In the genomic region with DNA sequence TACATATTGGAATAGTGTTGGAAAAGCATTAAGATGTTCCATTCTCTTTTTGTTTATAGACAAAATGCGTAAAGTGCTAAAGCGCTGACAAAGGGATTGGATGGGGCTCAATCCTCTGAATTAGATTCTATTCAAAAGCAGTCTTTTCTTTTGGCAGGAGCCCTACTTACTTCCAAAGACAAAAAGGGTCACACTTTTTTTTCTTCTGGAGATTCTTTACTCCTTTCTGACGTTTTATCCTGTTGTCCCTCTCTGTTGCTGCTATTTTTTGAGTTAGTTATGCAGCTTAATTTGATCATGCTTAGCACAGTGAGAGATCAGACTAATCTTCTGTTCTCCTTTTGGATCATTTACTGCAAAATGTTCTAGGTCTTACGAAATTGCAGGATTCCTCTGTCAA, we compare ENCODE assay signal across 1 cellular context.
TF ChIP-seq lines count a peak whose summit lies in the region.

No MANE protein-coding gene starts in this region.

TF ChIP-seq in H1, 55 proteins besides CTCF, POLR2A, EP300 and RAD21 (continued from another document):
- TF ChIP-seq KDM4A (IDR thresholded peaks at IDR 0.05; ENCODE audit: low read depth, low read length, severe bottlenecking) (no peak), CHD2 (IDR thresholded peaks at IDR 0.05; ENCODE audit: low read length) (no peak), SIN3A (conservative IDR thresholded peaks at IDR 0.05 in 1 of 2, IDR thresholded peaks at IDR 0.05 in 1 of 2; ENCODE audit: low read depth in 1 of 2, low read length in 2 of 2) (no peak), NRF1 (IDR thresholded peaks at IDR 0.05; ENCODE audit: low read depth, low read length) (no peak), EGR1 (IDR thresholded peaks at IDR 0.05; ENCODE audit: borderline replicate concordance, low read depth, low read length) (no peak), CHD1 (IDR thresholded peaks at IDR 0.05; ENCODE audit: low read depth, low read length) (no peak), GABPA (IDR thresholded peaks at IDR 0.05; ENCODE audit: borderline replicate concordance, insufficient read depth, low read length) (no peak)
- TF ChIP-seq, protein P1, sequence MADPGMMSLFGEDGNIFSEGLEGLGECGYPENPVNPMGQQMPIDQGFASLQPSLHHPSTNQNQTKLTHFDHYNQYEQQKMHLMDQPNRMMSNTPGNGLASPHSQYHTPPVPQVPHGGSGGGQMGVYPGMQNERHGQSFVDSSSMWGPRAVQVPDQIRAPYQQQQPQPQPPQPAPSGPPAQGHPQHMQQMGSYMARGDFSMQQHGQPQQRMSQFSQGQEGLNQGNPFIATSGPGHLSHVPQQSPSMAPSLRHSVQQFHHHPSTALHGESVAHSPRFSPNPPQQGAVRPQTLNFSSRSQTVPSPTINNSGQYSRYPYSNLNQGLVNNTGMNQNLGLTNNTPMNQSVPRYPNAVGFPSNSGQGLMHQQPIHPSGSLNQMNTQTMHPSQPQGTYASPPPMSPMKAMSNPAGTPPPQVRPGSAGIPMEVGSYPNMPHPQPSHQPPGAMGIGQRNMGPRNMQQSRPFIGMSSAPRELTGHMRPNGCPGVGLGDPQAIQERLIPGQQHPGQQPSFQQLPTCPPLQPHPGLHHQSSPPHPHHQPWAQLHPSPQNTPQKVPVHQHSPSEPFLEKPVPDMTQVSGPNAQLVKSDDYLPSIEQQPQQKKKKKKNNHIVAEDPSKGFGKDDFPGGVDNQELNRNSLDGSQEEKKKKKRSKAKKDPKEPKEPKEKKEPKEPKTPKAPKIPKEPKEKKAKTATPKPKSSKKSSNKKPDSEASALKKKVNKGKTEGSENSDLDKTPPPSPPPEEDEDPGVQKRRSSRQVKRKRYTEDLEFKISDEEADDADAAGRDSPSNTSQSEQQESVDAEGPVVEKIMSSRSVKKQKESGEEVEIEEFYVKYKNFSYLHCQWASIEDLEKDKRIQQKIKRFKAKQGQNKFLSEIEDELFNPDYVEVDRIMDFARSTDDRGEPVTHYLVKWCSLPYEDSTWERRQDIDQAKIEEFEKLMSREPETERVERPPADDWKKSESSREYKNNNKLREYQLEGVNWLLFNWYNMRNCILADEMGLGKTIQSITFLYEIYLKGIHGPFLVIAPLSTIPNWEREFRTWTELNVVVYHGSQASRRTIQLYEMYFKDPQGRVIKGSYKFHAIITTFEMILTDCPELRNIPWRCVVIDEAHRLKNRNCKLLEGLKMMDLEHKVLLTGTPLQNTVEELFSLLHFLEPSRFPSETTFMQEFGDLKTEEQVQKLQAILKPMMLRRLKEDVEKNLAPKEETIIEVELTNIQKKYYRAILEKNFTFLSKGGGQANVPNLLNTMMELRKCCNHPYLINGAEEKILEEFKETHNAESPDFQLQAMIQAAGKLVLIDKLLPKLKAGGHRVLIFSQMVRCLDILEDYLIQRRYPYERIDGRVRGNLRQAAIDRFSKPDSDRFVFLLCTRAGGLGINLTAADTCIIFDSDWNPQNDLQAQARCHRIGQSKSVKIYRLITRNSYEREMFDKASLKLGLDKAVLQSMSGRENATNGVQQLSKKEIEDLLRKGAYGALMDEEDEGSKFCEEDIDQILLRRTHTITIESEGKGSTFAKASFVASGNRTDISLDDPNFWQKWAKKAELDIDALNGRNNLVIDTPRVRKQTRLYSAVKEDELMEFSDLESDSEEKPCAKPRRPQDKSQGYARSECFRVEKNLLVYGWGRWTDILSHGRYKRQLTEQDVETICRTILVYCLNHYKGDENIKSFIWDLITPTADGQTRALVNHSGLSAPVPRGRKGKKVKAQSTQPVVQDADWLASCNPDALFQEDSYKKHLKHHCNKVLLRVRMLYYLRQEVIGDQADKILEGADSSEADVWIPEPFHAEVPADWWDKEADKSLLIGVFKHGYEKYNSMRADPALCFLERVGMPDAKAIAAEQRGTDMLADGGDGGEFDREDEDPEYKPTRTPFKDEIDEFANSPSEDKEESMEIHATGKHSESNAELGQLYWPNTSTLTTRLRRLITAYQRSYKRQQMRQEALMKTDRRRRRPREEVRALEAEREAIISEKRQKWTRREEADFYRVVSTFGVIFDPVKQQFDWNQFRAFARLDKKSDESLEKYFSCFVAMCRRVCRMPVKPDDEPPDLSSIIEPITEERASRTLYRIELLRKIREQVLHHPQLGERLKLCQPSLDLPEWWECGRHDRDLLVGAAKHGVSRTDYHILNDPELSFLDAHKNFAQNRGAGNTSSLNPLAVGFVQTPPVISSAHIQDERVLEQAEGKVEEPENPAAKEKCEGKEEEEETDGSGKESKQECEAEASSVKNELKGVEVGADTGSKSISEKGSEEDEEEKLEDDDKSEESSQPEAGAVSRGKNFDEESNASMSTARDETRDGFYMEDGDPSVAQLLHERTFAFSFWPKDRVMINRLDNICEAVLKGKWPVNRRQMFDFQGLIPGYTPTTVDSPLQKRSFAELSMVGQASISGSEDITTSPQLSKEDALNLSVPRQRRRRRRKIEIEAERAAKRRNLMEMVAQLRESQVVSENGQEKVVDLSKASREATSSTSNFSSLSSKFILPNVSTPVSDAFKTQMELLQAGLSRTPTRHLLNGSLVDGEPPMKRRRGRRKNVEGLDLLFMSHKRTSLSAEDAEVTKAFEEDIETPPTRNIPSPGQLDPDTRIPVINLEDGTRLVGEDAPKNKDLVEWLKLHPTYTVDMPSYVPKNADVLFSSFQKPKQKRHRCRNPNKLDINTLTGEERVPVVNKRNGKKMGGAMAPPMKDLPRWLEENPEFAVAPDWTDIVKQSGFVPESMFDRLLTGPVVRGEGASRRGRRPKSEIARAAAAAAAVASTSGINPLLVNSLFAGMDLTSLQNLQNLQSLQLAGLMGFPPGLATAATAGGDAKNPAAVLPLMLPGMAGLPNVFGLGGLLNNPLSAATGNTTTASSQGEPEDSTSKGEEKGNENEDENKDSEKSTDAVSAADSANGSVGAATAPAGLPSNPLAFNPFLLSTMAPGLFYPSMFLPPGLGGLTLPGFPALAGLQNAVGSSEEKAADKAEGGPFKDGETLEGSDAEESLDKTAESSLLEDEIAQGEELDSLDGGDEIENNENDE (IDR thresholded peaks at IDR 0.05; ENCODE audit: insufficient replicate concordance, low read length): no peak
